Comparison of ENCODE assay signal across 15 cellular contexts in the genomic region with DNA sequence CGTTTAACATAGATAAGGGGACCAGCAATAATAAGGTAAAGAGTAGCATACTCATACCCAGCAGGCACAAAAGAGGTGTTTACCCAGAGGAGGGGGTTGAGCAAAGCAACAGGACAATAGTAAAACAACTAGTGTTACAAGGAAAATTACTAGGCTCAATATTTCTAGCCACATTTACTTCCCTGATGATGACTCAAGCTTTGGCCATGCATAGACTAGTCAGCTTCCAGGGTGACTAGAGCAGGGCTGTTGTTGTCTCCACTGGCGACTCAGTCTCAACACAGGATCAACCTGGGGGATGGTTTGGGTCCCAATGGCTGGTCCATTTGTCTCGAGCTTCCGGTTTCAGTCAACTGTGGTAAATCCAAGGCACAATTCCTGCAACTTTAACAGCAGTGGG.
DNase-seq lines count a peak whose midpoint lies in the region; ATAC-seq and TF ChIP-seq lines count a peak whose summit lies in the region.
"Had no signal": no experiment of that assay in that cellular context is flagged by ENCODE, and none has a peak within 500 bp of the region (broad histone marks: within the 10 kb centered on the region; RNA-seq: fewer than 3 reads in every experiment).

No MANE protein-coding gene starts in this region.

- in situ Hi-C loops in brain microvascular endothelial cell (cut with HindIII; ENCODE audit: low pct_ligation_motif_present, low sequenced_read_pairs): no loop called here

- no peaks in the 10 kb centered on the region for H3K36me3 ChIP-seq in brain microvascular endothelial cell (replicated peaks)
- H3K36me3 ChIP-seq: neutrophil, transverse colon had no signal

- no peaks in the 10 kb centered on the region for H3K27me3 ChIP-seq in brain microvascular endothelial cell (replicated peaks)
- H3K27me3 ChIP-seq: neutrophil, transverse colon had no signal

- no peaks in the 10 kb centered on the region for H3K27me3 Mint-ChIP-seq in activated T-helper 17 cell treated with anti-CD3 and anti-CD28 coated beads, Interleukin-2, amount 50 U/mL, for 72 hours
- H3K27me3 Mint-ChIP-seq: activated naive CD8-positive, alpha-beta T cell treated with anti-CD3 and anti-CD28 coated beads, Interleukin-2, amount 10 ng/mL, durations not matched to agents 7 days and 5 days; dendritic cell treated with granulocyte-macrophage colony-stimulating factor and Interleukin-4, amounts not matched to agents 40 ng/mL and 50 ng/mL, for 4 days had no signal

- TF ChIP-seq CTCF in AG04449 (IDR thresholded peaks at IDR 0.05; ENCODE audit: insufficient read depth, low read length, missing control alignments) (no peak), brain microvascular endothelial cell (IDR thresholded peaks at IDR 0.05; ENCODE audit: low read depth, low read length, missing control alignments) (no peak)

- H3K9me3 Mint-ChIP-seq in activated T-helper 17 cell treated with anti-CD3 and anti-CD28 coated beads, Interleukin-2, amount 50 U/mL, for 72 hours: peaks cover 12% of the 10 kb centered on the region

- H3K36me3 Mint-ChIP-seq in activated T-helper 17 cell treated with anti-CD3 and anti-CD28 coated beads, Interleukin-2, amount 50 U/mL, for 72 hours (ENCODE audit: low read depth): no peaks in the 10 kb centered on the region
- H3K36me3 Mint-ChIP-seq: activated naive CD8-positive, alpha-beta T cell treated with anti-CD3 and anti-CD28 coated beads, Interleukin-2, amount 10 ng/mL, durations not matched to agents 7 days and 5 days; WTC11 had no signal

- ATAC-seq in HG03025 (IDR thresholded peaks at IDR 0.05; ENCODE audit: low FRiP score, unreplicated experiment): no peak
- ATAC-seq in GM21737 (IDR thresholded peaks at IDR 0.05; ENCODE audit: unreplicated experiment): no peak
- ATAC-seq in activated T-helper 17 cell treated with anti-CD3 and anti-CD28 coated beads, Interleukin-2, amount 50 U/mL, for 72 hours (replicated peaks): no peak

- H3K4me1 Mint-ChIP-seq in activated T-helper 17 cell treated with anti-CD3 and anti-CD28 coated beads, Interleukin-2, amount 50 U/mL, for 72 hours: no peaks in the 10 kb centered on the region
- H3K4me1 Mint-ChIP-seq: activated naive CD8-positive, alpha-beta T cell treated with anti-CD3 and anti-CD28 coated beads, Interleukin-2, amount 10 ng/mL, durations not matched to agents 7 days and 5 days; WTC11 had no signal

- no peak overlapping the region for H3K4me3 Mint-ChIP-seq in activated T-helper 17 cell treated with anti-CD3 and anti-CD28 coated beads, Interleukin-2, amount 50 U/mL, for 72 hours
- H3K4me3 Mint-ChIP-seq: activated naive CD8-positive, alpha-beta T cell treated with anti-CD3 and anti-CD28 coated beads, Interleukin-2, amount 10 ng/mL, durations not matched to agents 7 days and 5 days; dendritic cell treated with granulocyte-macrophage colony-stimulating factor and Interleukin-4, amounts not matched to agents 40 ng/mL and 50 ng/mL, for 4 days; WTC11 had no signal

- H3K27ac ChIP-seq in brain microvascular endothelial cell: peak overlapping the region; percentile 59
- H3K27ac ChIP-seq: neutrophil, transverse colon had no signal

- peak; percentile 3 for DNase-seq in AG04449 (ENCODE audit: low read depth, low spot score)
- peak; percentile 93 for DNase-seq in LHCN-M2 (ENCODE audit: low read depth)
- DNase-seq in brain microvascular endothelial cell: peak; percentile 85
- DNase-seq in kidney glomerular epithelial cell (lab: John Stamatoyannopoulos, UW): peak; percentile 59
- no peak for DNase-seq in NCI-H510A (lab: John Stamatoyannopoulos, UW)
- DNase-seq: activated naive CD8-positive, alpha-beta T cell treated with anti-CD3 and anti-CD28 coated beads, Interleukin-2, amount 10 ng/mL, durations not matched to agents 7 days and 5 days; DMS 273 treated with DMSO at 0.1 percent for 48 hours; NCI-H2029 treated with DMSO at 0.1 percent for 48 hours; transverse colon had no signal

- no peak overlapping the region for H3K27ac Mint-ChIP-seq in activated T-helper 17 cell treated with anti-CD3 and anti-CD28 coated beads, Interleukin-2, amount 50 U/mL, for 72 hours
- H3K27ac Mint-ChIP-seq: activated naive CD8-positive, alpha-beta T cell treated with anti-CD3 and anti-CD28 coated beads, Interleukin-2, amount 10 ng/mL, durations not matched to agents 7 days and 5 days; dendritic cell treated with granulocyte-macrophage colony-stimulating factor and Interleukin-4, amounts not matched to agents 40 ng/mL and 50 ng/mL, for 4 days; WTC11 had no signal

- CTCF ChIA-PET in AG04449 (lab: Yijun Ruan, JAX): no interaction called here

- no peak overlapping the region for H3K4me3 ChIP-seq in AG04449 (ENCODE audit: low read depth, low read length)
- H3K4me3 ChIP-seq in brain microvascular endothelial cell (ENCODE audit: low read depth, low read length): no peak overlapping the region
- H3K4me3 ChIP-seq: transverse colon had no signal

- POLR2A ChIA-PET in AG04449 (lab: Yijun Ruan, JAX): no interaction called here
